ENCODE assay signal across 11 cellular contexts in the genomic region with DNA sequence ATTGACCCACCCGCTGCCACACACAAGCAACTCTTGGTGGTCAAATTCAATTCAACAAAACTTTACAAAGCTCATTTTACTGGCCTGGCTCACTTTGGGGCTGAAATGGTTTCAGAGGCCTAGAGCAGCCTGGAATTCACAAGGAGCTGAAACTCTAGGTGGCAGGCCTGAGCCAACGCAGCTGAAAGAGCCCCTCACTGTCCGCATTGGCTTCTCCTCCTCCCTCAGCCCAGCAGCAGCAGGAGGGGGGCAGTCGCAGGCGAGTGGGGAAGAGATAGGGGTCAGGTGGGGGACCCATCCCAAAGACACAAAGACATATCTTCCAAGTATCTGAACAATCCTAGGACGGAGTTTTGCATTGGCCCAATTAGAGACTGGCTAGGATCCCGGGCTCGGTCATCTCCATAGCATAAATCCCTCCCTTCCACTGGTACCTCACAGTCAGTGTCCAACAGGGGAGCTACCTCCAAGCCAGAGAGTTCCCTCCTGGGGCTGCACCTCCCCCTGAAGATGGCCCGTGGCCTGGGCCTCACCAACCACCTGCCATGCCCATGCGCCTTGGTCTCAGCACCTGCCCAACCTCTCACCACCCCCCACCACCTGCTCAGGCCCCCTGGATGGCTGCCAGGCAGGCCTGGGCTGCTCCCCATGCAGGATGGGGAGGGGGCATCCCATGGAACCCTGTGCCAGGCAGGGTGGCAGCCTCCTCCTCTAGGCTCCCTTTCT.
DNase-seq lines count a peak whose midpoint lies in the region; ATAC-seq, FAIRE-seq and TF ChIP-seq lines count a peak whose summit lies in the region.
"Had no signal": no experiment of that assay in that cellular context is flagged by ENCODE, and none has a peak within 500 bp of the region (broad histone marks: within the 10 kb centered on the region; RNA-seq: fewer than 3 reads in every experiment).

No MANE protein-coding gene starts in this region.

- H4K5ac ChIP-seq in H1 (ENCODE audit: insufficient read length, low read depth, low read length): no peak overlapping the region

- CTCF ChIA-PET in H1 (lab: Charles Lee; ENCODE audit: partially characterized antibody): interaction anchor here (0.6 to 3.5 kb wide), 56 partner anchors 10 to 270 kb away, joined by 3 to 28 read pairs (median 4); no protein-coding TSS in a partner anchor

- H3K56ac ChIP-seq in H1 (replicated peaks; ENCODE audit: insufficient read length, low read depth, low read length): no peak overlapping the region

- 68% methylated on average over 7 of the region's 10 CpGs; no CpG with 5 or more reads in 1 of the 2 experiments for WGBS in H1 (ENCODE audit: extremely low coverage in 1 of 2, insufficient coverage in 1 of 2, insufficient read length in 1 of 2, insufficient replicate concordance in 2 of 2, low coverage in 1 of 2, low lambda C conversion rate in 2 of 2, missing lambda C conversion rate in 1 of 2), 2 experiments

- H3K9me3 ChIP-seq in H1 (ENCODE audit: insufficient read depth in 2 of 2, low read depth in 1 of 2, low read length in 1 of 2) (no peaks in the 10 kb centered on the region), osteoblast (ENCODE audit: low read depth, low read length) (no peaks in the 10 kb centered on the region), lower lobe of right lung (no peaks in the 10 kb centered on the region), mucosa of descending colon (no peaks in the 10 kb centered on the region)
- H3K9me3 ChIP-seq: thyroid gland had no signal

- H3K27me3 ChIP-seq in H1 (replicated peaks in 1 of 4; ENCODE audit: control insufficient read depth in 3 of 4, extremely low read depth in 1 of 4, insufficient read depth in 3 of 4, low read length in 3 of 4) (no peaks in the 10 kb centered on the region), osteoblast (ENCODE audit: insufficient read depth, low read length) (no peaks in the 10 kb centered on the region), lower lobe of right lung (ENCODE audit: low read depth) (no peaks in the 10 kb centered on the region)
- H3K27me3 ChIP-seq: thyroid gland had no signal

- H4K8ac ChIP-seq in H1 (ENCODE audit: extremely low read depth, insufficient read depth, low read length): no peak overlapping the region; the same call in 1 of the 2 replicates

- ATAC-seq in lower lobe of right lung (no peak), mucosa of descending colon (no peak)
- ATAC-seq: activated CD4-positive, CD25-positive, alpha-beta regulatory T cell treated with anti-CD3 and anti-CD28 coated beads, Interleukin-2, amount 50 U/mL, for 24 hours had no signal

- H2BK20ac ChIP-seq in H1 (ENCODE audit: low read length): no peak overlapping the region

- no peak overlapping the region for H3K14ac ChIP-seq in H1 (ENCODE audit: insufficient read length)

- FAIRE-seq in H1 (lab: Jason Lieb, UNC) (peak; percentile 19), RCC 7860 (lab: Jason Lieb, UNC) (no peak)
- FAIRE-seq: kidney had no signal

- H3K4me1 ChIP-seq in H1 (replicated peaks in 1 of 4; ENCODE audit: control insufficient read depth in 3 of 4, insufficient read depth in 4 of 4, low read length in 3 of 4): peaks cover 0 to 11% (median 6%) of the 10 kb centered on the region in 4 experiments; a peak in 5 of 7 replicates
- no peaks in the 10 kb centered on the region for H3K4me1 ChIP-seq in osteoblast (ENCODE audit: insufficient read depth, low read length)
- H3K4me1 ChIP-seq in lower lobe of right lung: no peaks in the 10 kb centered on the region
- H3K4me1 ChIP-seq in mucosa of descending colon (ENCODE audit: low read depth): no peaks in the 10 kb centered on the region

- no peaks in the 10 kb centered on the region for H3K79me2 ChIP-seq in H1 (ENCODE audit: control insufficient read depth in 1 of 2, insufficient read depth in 2 of 2, low read length in 2 of 2)
- H3K79me2 ChIP-seq in osteoblast (ENCODE audit: insufficient read depth, low read length): no peaks in the 10 kb centered on the region

- H3K4me3 ChIP-seq in H1 (ENCODE audit: extremely low read depth in 1 of 4, insufficient read depth in 2 of 4, low read depth in 3 of 4, low read length in 4 of 4) (no peak overlapping the region), osteoblast (ENCODE audit: insufficient read depth, low read length) (no peak overlapping the region), lower lobe of right lung (no peak overlapping the region), mucosa of descending colon (no peak overlapping the region)
- H3K4me3 ChIP-seq: thyroid gland had no signal

- H3K4me2 ChIP-seq in H1 (ENCODE audit: insufficient read depth in 1 of 2, low read depth in 2 of 2, low read length in 2 of 2) (no peak overlapping the region), osteoblast (ENCODE audit: insufficient read depth, low read length) (no peak overlapping the region)

- no peak overlapping the region for H2BK120ac ChIP-seq in H1 (replicated peaks; ENCODE audit: low read depth, low read length)

- no peaks in the 10 kb centered on the region for H3K23me2 ChIP-seq in H1 (ENCODE audit: low read depth, low read length)

- TF ChIP-seq CTCF in GM12873 (IDR thresholded peaks at IDR 0.05; ENCODE audit: insufficient read depth, low read depth, low read length, missing control alignments): peak; percentile 7
- TF ChIP-seq CTCF in H1 (IDR thresholded peaks at IDR 0.05; ENCODE audit: control extremely low read depth in 1 of 3, insufficient read depth in 1 of 3, low read depth in 1 of 3, low read length in 3 of 3): peak; percentile 70 to 80 (median 76)
- TF ChIP-seq CTCF in osteoblast (IDR thresholded peaks at IDR 0.05; ENCODE audit: extremely low read depth, low read depth, low read length): peak; percentile 37
- no peak for TF ChIP-seq CTCF in lower lobe of right lung (IDR thresholded peaks at IDR 0.05)
- TF ChIP-seq CTCF in mucosa of descending colon (IDR thresholded peaks at IDR 0.05): no peak

- H3K4ac ChIP-seq in H1 (replicated peaks; ENCODE audit: insufficient read length, low read depth, low read length): peak overlapping the region; percentile 49

- TF ChIP-seq EP300 in H1 (IDR thresholded peaks at IDR 0.05; ENCODE audit: borderline replicate concordance in 1 of 2, low read depth in 2 of 2, low read length in 2 of 2): no peak

- H3K79me1 ChIP-seq in H1 (ENCODE audit: low read depth, low read length): no peaks in the 10 kb centered on the region

- H2AFZ ChIP-seq in H1 (ENCODE audit: low read length) (no peak overlapping the region; the same call in 1 of the 2 replicates), osteoblast (ENCODE audit: low read length) (no peak overlapping the region)

- no peak overlapping the region for H3K27ac ChIP-seq in H1 (ENCODE audit: low read depth, low read length)
- H3K27ac ChIP-seq in osteoblast (ENCODE audit: low read depth, low read length): no peak overlapping the region
- no peak overlapping the region for H3K27ac ChIP-seq in lower lobe of right lung
- H3K27ac ChIP-seq: thyroid gland had no signal

- no peak overlapping the region for H3K23ac ChIP-seq in H1 (ENCODE audit: insufficient read length)

- intact Hi-C loops in lower lobe of right lung (cut with DNase I): no loop called here
- intact Hi-C loops in mucosa of descending colon (cut with DNase I, micrococcal nuclease): no loop called here

- peak overlapping the region; percentile 19; the same call in 1 of the 2 replicates for H2BK5ac ChIP-seq in H1 (ENCODE audit: low read depth, low read length)

- H3K36me3 ChIP-seq in H1 (ENCODE audit: control insufficient read depth in 2 of 4, insufficient read depth in 4 of 4, low read length in 3 of 4): no peaks in the 10 kb centered on the region
- H3K36me3 ChIP-seq in osteoblast (ENCODE audit: insufficient read depth, low read length): no peaks in the 10 kb centered on the region
- no peaks in the 10 kb centered on the region for H3K36me3 ChIP-seq in lower lobe of right lung
- H3K36me3 ChIP-seq in mucosa of descending colon (ENCODE audit: low read depth): no peaks in the 10 kb centered on the region
- H3K36me3 ChIP-seq: thyroid gland had no signal

- peak overlapping the region; percentile 56; the same call in 1 of the 2 replicates for H2BK12ac ChIP-seq in H1 (ENCODE audit: low read depth, low read length)

- no peak overlapping the region for H2AK5ac ChIP-seq in H1 (ENCODE audit: low read depth, low read length)

- no peak overlapping the region for H4K91ac ChIP-seq in H1 (replicated peaks; ENCODE audit: insufficient read length, low read length)

- H3K18ac ChIP-seq in H1 (ENCODE audit: extremely low read depth, low read length): no peak overlapping the region; the same call in 1 of the 2 replicates

- H2BK15ac ChIP-seq in H1 (ENCODE audit: low read length): 0 out of 2 replicates have a peak overlapping the region, but pooled peaks have one; percentile 34

- TF ChIP-seq POLR2A in H1 (IDR thresholded peaks at IDR 0.05; ENCODE audit: control extremely low read depth in 1 of 2, low read depth in 2 of 2, low read length in 2 of 2): no peak

- H4K20me1 ChIP-seq in H1 (replicated peaks in 1 of 2; ENCODE audit: control insufficient read depth in 1 of 2, insufficient read depth in 2 of 2, low read length in 2 of 2) (no peaks in the 10 kb centered on the region), osteoblast (ENCODE audit: insufficient read depth, low read length) (no peaks in the 10 kb centered on the region)

- peak; percentile 67 to 75 for TF ChIP-seq RAD21 in H1 (IDR thresholded peaks at IDR 0.05 in 1 of 2, conservative IDR thresholded peaks at IDR 0.05 in 1 of 2; ENCODE audit: low read depth in 2 of 2, low read length in 2 of 2)

- POLR2A ChIA-PET in H1 (lab: Charles Lee; ENCODE audit: partially characterized antibody): no interaction called here

- no peak overlapping the region for H3K9ac ChIP-seq in H1 (replicated peaks in 1 of 4; ENCODE audit: extremely low read depth in 1 of 4, low read depth in 3 of 4, low read length in 3 of 4)

- DNase-seq in NCI-H2196 (lab: John Stamatoyannopoulos, UW; ENCODE audit: unreplicated experiment): peak; percentile 26
- DNase-seq in H1 (ENCODE audit: low read depth in 1 of 2, low spot score in 2 of 2): peak in 1 of 2 experiments; percentile 64
- no peak for DNase-seq in osteoblast (ENCODE audit: insufficient read length, low spot score, missing footprints)
- no peak for DNase-seq in lower lobe of right lung
- DNase-seq in RCC 7860 (ENCODE audit: low spot score): no peak
- DNase-seq in mucosa of descending colon: no peak
- DNase-seq in LoVo (ENCODE audit: low spot score): no peak
- DNase-seq: kidney had no signal

TF ChIP-seq in H1, 55 proteins besides CTCF, POLR2A, EP300 and RAD21 (continues in another document):
- TF ChIP-seq CREB1 (IDR thresholded peaks at IDR 0.05) (no peak), KDM1A (IDR thresholded peaks at IDR 0.05; ENCODE audit: borderline replicate concordance, low read length) (no peak), TAF1 (IDR thresholded peaks at IDR 0.05; ENCODE audit: low read depth, low read length) (no peak), HDAC6 (IDR thresholded peaks at IDR 0.05; ENCODE audit: low read depth, low read length) (no peak), SRF (IDR thresholded peaks at IDR 0.05; ENCODE audit: low read depth, low read length) (no peak)
- TF ChIP-seq, protein P1, sequence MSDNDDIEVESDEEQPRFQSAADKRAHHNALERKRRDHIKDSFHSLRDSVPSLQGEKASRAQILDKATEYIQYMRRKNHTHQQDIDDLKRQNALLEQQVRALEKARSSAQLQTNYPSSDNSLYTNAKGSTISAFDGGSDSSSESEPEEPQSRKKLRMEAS (IDR thresholded peaks at IDR 0.05): no peak

Comparison
In these comparisons a context has a peak if more than half of its experiments do, and no peak if none do; other contexts are left out.
1. CTCF ChIP-seq: peak in GM12873 (single experiment), H1 (3 of 3) and osteoblast (single experiment); none in lower lobe of right lung (single experiment) and mucosa of descending colon (single experiment).